Comparison of ENCODE assay signal across 26 cellular contexts in genomic region chr7:112371721-112372120, GRCh38.
"Had no signal": no experiment of that assay in that cellular context is flagged by ENCODE, and none has a peak within 500 bp of the region (broad histone marks: within the 10 kb centered on the region; RNA-seq: fewer than 3 reads in every experiment).

No MANE protein-coding gene starts in this region.

- H3K4me1 ChIP-seq: SJCRH30 had no signal

- H3K27me3 ChIP-seq: SJCRH30 had no signal

- ATAC-seq: activated CD8-positive, alpha-beta T cell treated with anti-CD3 and anti-CD28 coated beads for 36 hours; activated naive CD4-positive, alpha-beta T cell treated with anti-CD3 and anti-CD28 coated beads, Interleukin-2, amount 50 U/mL, for 72 hours; activated T-cell treated with anti-CD3 and anti-CD28 coated beads, Interleukin-2, amount 50 U/mL, for 72 hours; activated T-helper 17 cell treated with anti-CD3 and anti-CD28 coated beads, Interleukin-2, amount 50 U/mL, for 72 hours; Panc1 had no signal

- H3K9ac ChIP-seq: KMS-11 had no signal

- H3K9me3 ChIP-seq: SJCRH30 had no signal

- H3K36me3 ChIP-seq: SJCRH30 had no signal

- H3K4me3 Mint-ChIP-seq: activated CD4-positive, alpha-beta T cell treated with anti-CD3 and anti-CD28 coated beads, Interleukin-2, amount 10 ng/mL, durations not matched to agents 24 days and 14 days; activated CD8-positive, alpha-beta T cell treated with anti-CD3 and anti-CD28 coated beads for 36 hours; activated T-cell treated with anti-CD3 and anti-CD28 coated beads, Interleukin-2, amount 50 U/mL, for 72 hours; activated T-helper 17 cell treated with anti-CD3 and anti-CD28 coated beads, Interleukin-2, amount 50 U/mL, for 72 hours; brain had no signal

- H3K27ac Mint-ChIP-seq: activated CD4-positive, alpha-beta T cell treated with anti-CD3 and anti-CD28 coated beads, Interleukin-2, amount 10 ng/mL, durations not matched to agents 24 days and 14 days; activated CD8-positive, alpha-beta T cell treated with anti-CD3 and anti-CD28 coated beads for 36 hours; activated naive CD4-positive, alpha-beta T cell treated with anti-CD3 and anti-CD28 coated beads, Interleukin-2, amount 50 U/mL, for 72 hours; activated T-cell treated with anti-CD3 and anti-CD28 coated beads, Interleukin-2, amount 50 U/mL, for 72 hours; activated T-helper 17 cell treated with anti-CD3 and anti-CD28 coated beads, Interleukin-2, amount 50 U/mL, for 72 hours had no signal

- H3K27ac ChIP-seq: KMS-11, SJCRH30, SK-N-MC had no signal

- H3K4me1 Mint-ChIP-seq: activated CD4-positive, alpha-beta T cell treated with anti-CD3 and anti-CD28 coated beads, Interleukin-2, amount 10 ng/mL, durations not matched to agents 24 days and 14 days; activated T-helper 17 cell treated with anti-CD3 and anti-CD28 coated beads, Interleukin-2, amount 50 U/mL, for 72 hours; brain had no signal

- H3K36me3 Mint-ChIP-seq: activated naive CD4-positive, alpha-beta T cell treated with anti-CD3 and anti-CD28 coated beads, Interleukin-2, amount 50 U/mL, for 72 hours; brain had no signal

- DNase-seq: activated CD4-positive, alpha-beta T cell treated with anti-CD3 and anti-CD28 coated beads, Interleukin-2, amount 10 ng/mL, durations not matched to agents 24 days and 14 days; activated CD4-positive, alpha-beta T cell treated with anti-CD3 and anti-CD28 coated beads, Interleukin-2, amount 50 U/mL, for 4 hours; activated CD8-positive, alpha-beta T cell treated with anti-CD3 and anti-CD28 coated beads for 36 hours; activated effector memory CD4-positive, alpha-beta T cell treated with anti-CD3 and anti-CD28 coated beads, Interleukin-2, amount 50 U/mL, for 16 hours; activated naive CD4-positive, alpha-beta T cell; activated T-cell treated with anti-CD3 and anti-CD28 coated beads, Interleukin-2, amount 50 U/mL, for 1 hour; activated T-cell treated with anti-CD3 and anti-CD28 coated beads, Interleukin-2, amount 50 U/mL, for 72 hours; anterior cingulate cortex; caudate nucleus; MM.1S; NCI-H1092 treated with DMSO at 0.1 percent for 48 hours; NCI-H1417; NCI-H146; NCI-H187; NCI-H2081; NCI-H226; NCI-H524 treated with DMSO at 0.1 percent for 48 hours; SHP77; SJCRH30; T1000 had no signal

- H3K27me3 Mint-ChIP-seq: activated CD4-positive, alpha-beta T cell treated with anti-CD3 and anti-CD28 coated beads, Interleukin-2, amount 10 ng/mL, durations not matched to agents 24 days and 14 days; activated CD8-positive, alpha-beta T cell treated with anti-CD3 and anti-CD28 coated beads for 36 hours; activated T-helper 17 cell treated with anti-CD3 and anti-CD28 coated beads, Interleukin-2, amount 50 U/mL, for 72 hours had no signal

- H3K4me3 ChIP-seq: SJCRH30, SK-N-MC had no signal

- H3K9me3 Mint-ChIP-seq: activated CD4-positive, alpha-beta T cell treated with anti-CD3 and anti-CD28 coated beads, Interleukin-2, amount 10 ng/mL, durations not matched to agents 24 days and 14 days; activated CD8-positive, alpha-beta T cell treated with anti-CD3 and anti-CD28 coated beads for 36 hours; activated naive CD4-positive, alpha-beta T cell treated with anti-CD3 and anti-CD28 coated beads, Interleukin-2, amount 50 U/mL, for 72 hours; activated T-cell treated with anti-CD3 and anti-CD28 coated beads, Interleukin-2, amount 50 U/mL, for 72 hours; activated T-helper 17 cell treated with anti-CD3 and anti-CD28 coated beads, Interleukin-2, amount 50 U/mL, for 72 hours; brain had no signal
